1 cellular context compared by ENCODE assay signal in genomic region chr7:29454899-29455451, GRCh38.
TF ChIP-seq lines count a peak whose summit lies in the region.

No MANE protein-coding gene starts in this region.

TF ChIP-seq in K562, 482 proteins besides CTCF, POLR2A, EP300 and RAD21 (continued from another document):
- TF ChIP-seq, protein P1, sequence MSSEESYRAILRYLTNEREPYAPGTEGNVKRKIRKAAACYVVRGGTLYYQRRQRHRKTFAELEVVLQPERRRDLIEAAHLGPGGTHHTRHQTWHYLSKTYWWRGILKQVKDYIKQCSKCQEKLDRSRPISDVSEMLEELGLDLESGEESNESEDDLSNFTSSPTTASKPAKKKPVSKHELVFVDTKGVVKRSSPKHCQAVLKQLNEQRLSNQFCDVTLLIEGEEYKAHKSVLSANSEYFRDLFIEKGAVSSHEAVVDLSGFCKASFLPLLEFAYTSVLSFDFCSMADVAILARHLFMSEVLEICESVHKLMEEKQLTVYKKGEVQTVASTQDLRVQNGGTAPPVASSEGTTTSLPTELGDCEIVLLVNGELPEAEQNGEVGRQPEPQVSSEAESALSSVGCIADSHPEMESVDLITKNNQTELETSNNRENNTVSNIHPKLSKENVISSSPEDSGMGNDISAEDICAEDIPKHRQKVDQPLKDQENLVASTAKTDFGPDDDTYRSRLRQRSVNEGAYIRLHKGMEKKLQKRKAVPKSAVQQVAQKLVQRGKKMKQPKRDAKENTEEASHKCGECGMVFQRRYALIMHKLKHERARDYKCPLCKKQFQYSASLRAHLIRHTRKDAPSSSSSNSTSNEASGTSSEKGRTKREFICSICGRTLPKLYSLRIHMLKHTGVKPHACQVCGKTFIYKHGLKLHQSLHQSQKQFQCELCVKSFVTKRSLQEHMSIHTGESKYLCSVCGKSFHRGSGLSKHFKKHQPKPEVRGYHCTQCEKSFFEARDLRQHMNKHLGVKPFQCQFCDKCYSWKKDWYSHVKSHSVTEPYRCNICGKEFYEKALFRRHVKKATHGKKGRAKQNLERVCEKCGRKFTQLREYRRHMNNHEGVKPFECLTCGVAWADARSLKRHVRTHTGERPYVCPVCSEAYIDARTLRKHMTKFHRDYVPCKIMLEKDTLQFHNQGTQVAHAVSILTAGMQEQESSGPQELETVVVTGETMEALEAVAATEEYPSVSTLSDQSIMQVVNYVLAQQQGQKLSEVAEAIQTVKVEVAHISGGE (CRISPR knock-in tag; IDR thresholded peaks at IDR 0.05), result no peak
- no peak for TF ChIP-seq ADNP (tag; IDR thresholded peaks at IDR 0.05)
- no peak for TF ChIP-seq HNRNPK (IDR thresholded peaks at IDR 0.05; ENCODE audit: low read depth, low read length, poor library complexity, severe bottlenecking)
- TF ChIP-seq POLR2AphosphoS5 (IDR thresholded peaks at IDR 0.05; ENCODE audit: control insufficient read depth, insufficient read depth, low read depth, low read length), result no peak
- no peak for TF ChIP-seq KLF10 (CRISPR knock-in tag; IDR thresholded peaks at IDR 0.05)
